ENCODE assay signal across 1 cellular context in the genomic region with DNA sequence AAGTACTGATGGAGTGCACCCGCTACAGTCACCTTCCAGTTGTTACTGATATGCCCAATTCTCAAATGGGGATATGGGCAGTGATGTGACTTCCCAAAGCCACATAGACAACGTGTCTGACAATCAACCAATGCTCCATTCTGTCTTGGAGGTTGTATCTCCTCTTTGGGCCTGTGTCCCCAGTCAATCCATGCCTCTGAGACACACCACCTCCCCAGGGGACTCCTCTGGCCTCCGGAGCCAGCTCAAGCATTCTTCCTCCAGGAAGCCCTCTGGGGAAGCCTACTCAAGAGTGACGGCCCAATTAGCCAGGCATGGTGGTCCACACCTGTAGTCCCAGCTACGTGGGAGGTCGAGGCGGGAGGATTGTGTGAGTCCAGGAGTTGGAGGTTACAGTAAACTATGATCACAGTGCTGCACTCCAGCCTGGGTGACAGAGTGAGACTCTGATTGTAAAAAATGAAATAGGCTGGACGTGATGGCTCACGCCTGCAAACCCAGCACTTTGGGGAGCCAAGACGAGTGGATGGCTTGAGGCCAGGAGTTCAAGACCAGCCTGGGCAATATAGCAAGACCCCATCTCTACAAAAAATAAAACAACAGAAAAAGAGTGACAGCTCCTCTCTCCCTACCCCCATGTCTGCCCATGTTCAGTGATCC.
TF ChIP-seq lines count a peak whose summit lies in the region.

No MANE protein-coding gene starts in this region.

TF ChIP-seq in H1, 55 proteins besides CTCF, POLR2A, EP300 and RAD21 (continued from another document):
- TF ChIP-seq POLR2AphosphoS5 (IDR thresholded peaks at IDR 0.05; ENCODE audit: low read depth, low read length) (peak; percentile 100), NANOG (IDR thresholded peaks at IDR 0.05; ENCODE audit: insufficient read depth, low read depth, low read length, poor library complexity, severe bottlenecking) (no peak), KDM1A (IDR thresholded peaks at IDR 0.05; ENCODE audit: borderline replicate concordance, low read length) (no peak), SUZ12 (IDR thresholded peaks at IDR 0.05; ENCODE audit: low read length) (no peak), NRF1 (IDR thresholded peaks at IDR 0.05; ENCODE audit: low read depth, low read length) (no peak), KDM4A (IDR thresholded peaks at IDR 0.05; ENCODE audit: low read depth, low read length, severe bottlenecking) (peak; percentile 31), TAF1 (IDR thresholded peaks at IDR 0.05; ENCODE audit: low read depth, low read length) (no peak), CBX8 (IDR thresholded peaks at IDR 0.05; ENCODE audit: borderline replicate concordance, low read depth, low read length) (no peak), SP4 (IDR thresholded peaks at IDR 0.05; ENCODE audit: low read length) (peak; percentile 47; the same call in 1 of the 2 replicates), CHD1 (IDR thresholded peaks at IDR 0.05; ENCODE audit: low read depth, low read length) (no peak), CEBPB (IDR thresholded peaks at IDR 0.05; ENCODE audit: low read depth, low read length) (no peak), CHD2 (IDR thresholded peaks at IDR 0.05; ENCODE audit: low read length) (peak; percentile 8), PHF8 (conservative IDR thresholded peaks at IDR 0.05; ENCODE audit: low read depth, low read length) (no peak)
- TF ChIP-seq, protein P1, sequence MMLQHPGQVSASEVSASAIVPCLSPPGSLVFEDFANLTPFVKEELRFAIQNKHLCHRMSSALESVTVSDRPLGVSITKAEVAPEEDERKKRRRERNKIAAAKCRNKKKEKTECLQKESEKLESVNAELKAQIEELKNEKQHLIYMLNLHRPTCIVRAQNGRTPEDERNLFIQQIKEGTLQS (IDR thresholded peaks at IDR 0.05; ENCODE audit: insufficient read depth, low read depth, low read length), result no peak
- TF ChIP-seq, protein P2, sequence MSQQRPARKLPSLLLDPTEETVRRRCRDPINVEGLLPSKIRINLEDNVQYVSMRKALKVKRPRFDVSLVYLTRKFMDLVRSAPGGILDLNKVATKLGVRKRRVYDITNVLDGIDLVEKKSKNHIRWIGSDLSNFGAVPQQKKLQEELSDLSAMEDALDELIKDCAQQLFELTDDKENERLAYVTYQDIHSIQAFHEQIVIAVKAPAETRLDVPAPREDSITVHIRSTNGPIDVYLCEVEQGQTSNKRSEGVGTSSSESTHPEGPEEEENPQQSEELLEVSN (IDR thresholded peaks at IDR 0.05), result no peak
